ENCODE assay signal across 11 cellular contexts in genomic region chr3:36763850-36764703, GRCh38. TPM values are rescaled to one million over a fixed set of nuclear protein-coding genes. Genes with fewer than 3 reads are reported as not detected.
DNase-seq lines count a peak whose midpoint lies in the region; ATAC-seq, FAIRE-seq and TF ChIP-seq lines count a peak whose summit lies in the region.
"Had no signal": no experiment of that assay in that cellular context is flagged by ENCODE, and none has a peak within 500 bp of the region (broad histone marks: within the 10 kb centered on the region; RNA-seq: fewer than 3 reads in every experiment).

TSS of gene DCLK3 (minus strand) at chr3:36764553. CDS start at chr3:36764263, 290 bp downstream.

- no peaks in the 10 kb centered on the region for H4K20me1 ChIP-seq in K562 (replicated peaks; ENCODE audit: control insufficient read depth, insufficient read depth, low read length)

- H3K4me3 Mint-ChIP-seq in activated T-cell treated with anti-CD3 and anti-CD28 coated beads, Interleukin-2, amount 50 U/mL, for 24 hours, result peak within 1 kb of the TSS; percentile 53

- H3K36me3 ChIP-seq in K562 (ENCODE audit: control insufficient read depth, insufficient read depth, low read length) (no peaks in the 10 kb centered on the region), lung (ENCODE audit: control insufficient read depth in 2 of 2, insufficient read depth in 2 of 2, low read length in 2 of 2) (no peaks in the 10 kb centered on the region), upper lobe of left lung (no peaks in the 10 kb centered on the region)

- H3K9me1 ChIP-seq in K562 (ENCODE audit: control insufficient read depth, insufficient read depth, low read length), result no peaks in the 10 kb centered on the region

- TF ChIP-seq RAD21 in K562 (CRISPR knock-in tag; conservative IDR thresholded peaks at IDR 0.05 in 1 of 2, IDR thresholded peaks at IDR 0.05 in 1 of 2), result no peak

- H3K9ac ChIP-seq in K562 (ENCODE audit: insufficient read depth in 1 of 2, low read depth in 2 of 2, low read length in 2 of 2), result no peak within 1 kb of the TSS; a peak in 1 of 4 replicates

- CTCF ChIA-PET in K562 (lab: Yijun Ruan, JAX; ENCODE audit: low intra/inter-chr PET ratio), result no interaction called here

- no peak within 1 kb of the TSS for H3K4me3 ChIP-seq in K562
- peak within 1 kb of the TSS; percentile 19 for H3K4me3 ChIP-seq in lung
- H3K4me3 ChIP-seq in upper lobe of left lung, result peak within 1 kb of the TSS in 3 of 4 donors; percentile 34 to 43 (median 39)

- FAIRE-seq in K562 (lab: Jason Lieb, UNC), result no peak

- H3K9me3 ChIP-seq in K562 (replicated peaks; ENCODE audit: control insufficient read depth, insufficient read depth, low read depth, low read length) (no peaks in the 10 kb centered on the region), lung (ENCODE audit: control insufficient read depth in 2 of 2, insufficient read depth in 1 of 2, low read length in 1 of 2) (peaks cover 0 to 6% of the 10 kb centered on the region in 2 donors), upper lobe of left lung (no peaks in the 10 kb centered on the region)

- TF ChIP-seq CTCF in K562 (IDR thresholded peaks at IDR 0.05 in 2 of 3, conservative IDR thresholded peaks at IDR 0.05 in 1 of 3; ENCODE audit: insufficient read depth in 2 of 3, low read depth in 1 of 3, low read length in 3 of 3) (no peak), lung (IDR thresholded peaks at IDR 0.05; ENCODE audit: control extremely low read depth, extremely low read depth) (no peak), upper lobe of left lung (IDR thresholded peaks at IDR 0.05) (no peak)

- H3K27ac ChIP-seq in K562 (ENCODE audit: extremely low read depth, low read depth, low read length) (no peak within 1 kb of the TSS), lung (ENCODE audit: low read depth in 1 of 2, low read length in 1 of 2) (no peak within 1 kb of the TSS), upper lobe of left lung (no peak within 1 kb of the TSS)

- H3K79me2 ChIP-seq in K562 (ENCODE audit: control insufficient read depth, insufficient read depth, low read length), result no peaks in the 10 kb centered on the region

- POLR2A ChIA-PET in K562 (lab: Yijun Ruan, JAX), result interaction anchor here (1.3 kb wide), 1 partner anchor 20 kb away, joined by 3 read pairs; no protein-coding TSS in a partner anchor

- no peak within 1 kb of the TSS for H3K27ac Mint-ChIP-seq in activated T-cell treated with anti-CD3 and anti-CD28 coated beads, Interleukin-2, amount 50 U/mL, for 24 hours
- H3K27ac Mint-ChIP-seq: activated naive CD4-positive, alpha-beta T cell treated with anti-CD3 and anti-CD28 coated beads, Interleukin-2, amount 50 U/mL, for 72 hours had no signal

- no TSS peak for BruUV-seq in K562 (replicated peaks; lab: Mats Ljungman, UMichigan)

- H3K4me2 ChIP-seq in K562 (ENCODE audit: insufficient read depth, low read length), result no peak within 1 kb of the TSS; the same call in 1 of the 2 replicates

- peaks cover 6% of the 10 kb centered on the region for H3K4me1 Mint-ChIP-seq in activated T-cell treated with anti-CD3 and anti-CD28 coated beads, Interleukin-2, amount 50 U/mL, for 24 hours (ENCODE audit: low read depth)

- in situ Hi-C loops in K562 (cut with MboI), result no loop called here

- TF ChIP-seq EP300 in K562 (IDR thresholded peaks at IDR 0.05; ENCODE audit: low read length) (no peak), upper lobe of left lung (IDR thresholded peaks at IDR 0.05) (no peak)

- WGBS in K562 (ENCODE audit: insufficient coverage, low coverage, missing lambda C conversion rate), result 35% methylated on average over 34 of the region's 99 CpGs
- 4 to 5% methylated on average over 65 to 95 of the region's 99 CpGs for WGBS in lung, 2 donors
- 9 to 11% methylated on average over 20 to 55 of the region's 99 CpGs for WGBS in upper lobe of left lung, 2 donors

- no peaks in the 10 kb centered on the region for H3K36me3 Mint-ChIP-seq in activated T-cell treated with anti-CD3 and anti-CD28 coated beads, Interleukin-2, amount 50 U/mL, for 24 hours (ENCODE audit: low read depth)

- no peak within 1 kb of the TSS for H2AFZ ChIP-seq in K562 (ENCODE audit: low read depth, low read length)

- intact Hi-C loops in K562 (cut with micrococcal nuclease), result no loop called here

- H3K27me3 ChIP-seq in K562 (ENCODE audit: control insufficient read depth in 2 of 2, insufficient read depth in 2 of 2, low read length in 2 of 2), result peaks cover 4 to 20% of the 10 kb centered on the region in 2 experiments; a peak in 4 of 5 replicates
- peaks cover 6% of the 10 kb centered on the region for H3K27me3 ChIP-seq in lung (ENCODE audit: control insufficient read depth, insufficient read depth)
- H3K27me3 ChIP-seq in upper lobe of left lung, result peaks cover 0 to 18% (median 8%) of the 10 kb centered on the region in 4 donors

- H3K4me1 ChIP-seq in K562 (replicated peaks in 1 of 2; ENCODE audit: control insufficient read depth in 2 of 2, insufficient read depth in 2 of 2, low read length in 2 of 2), result peaks cover 0 to 8% of the 10 kb centered on the region in 2 experiments; a peak in 1 of 5 replicates
- H3K4me1 ChIP-seq in lung (ENCODE audit: control insufficient read depth in 2 of 2, insufficient read depth in 2 of 2, low read length in 2 of 2), result peaks cover 0 to 10% of the 10 kb centered on the region in 2 donors
- H3K4me1 ChIP-seq in upper lobe of left lung, result peaks cover 2 to 19% (median 3%) of the 10 kb centered on the region in 4 donors

- TF ChIP-seq POLR2A in K562 (conservative IDR thresholded peaks at IDR 0.05) (no peak), upper lobe of left lung (IDR thresholded peaks at IDR 0.05) (no peak)

- peaks cover 81% of the 10 kb centered on the region for H3K27me3 Mint-ChIP-seq in activated T-cell treated with anti-CD3 and anti-CD28 coated beads, Interleukin-2, amount 50 U/mL, for 24 hours

- no peak for DNase-seq in activated T-cell treated with anti-CD3 and anti-CD28 coated beads, Interleukin-2, amount 50 U/mL, for 24 hours
- DNase-seq in activated T-cell treated with anti-CD3 and anti-CD28 coated beads for 4 hours, result no peak
- DNase-seq in K562 (ENCODE audit: extremely low read depth in 1 of 4, low spot score in 3 of 4), result no peak
- DNase-seq in lung (ENCODE audit: low spot score), result no peak
- peak in 1 of 2 donors; percentile 86 for DNase-seq in upper lobe of left lung
- no peak for DNase-seq in cerebellar nuclear complex (lab: John Stamatoyannopoulos, UW)
- DNase-seq in activated effector memory CD4-positive, alpha-beta T cell treated with Interleukin-2 at 50 U/mL for 16 hours, result no peak

- ATAC-seq in K562, result peak; percentile 62; the same call in 2 of the 3 replicates
- ATAC-seq in lung (ENCODE audit: insufficient read depth, low FRiP score), result peak; percentile 11
- peak in 1 of 2 donors; percentile 78 for ATAC-seq in upper lobe of left lung (ENCODE audit: low FRiP score in 2 of 2)
- ATAC-seq in HG02798 (IDR thresholded peaks at IDR 0.05; ENCODE audit: poor library complexity, unreplicated experiment), result no peak

- H3K9me3 Mint-ChIP-seq in activated T-cell treated with anti-CD3 and anti-CD28 coated beads, Interleukin-2, amount 50 U/mL, for 24 hours, result no peaks in the 10 kb centered on the region
- H3K9me3 Mint-ChIP-seq: activated naive CD4-positive, alpha-beta T cell treated with anti-CD3 and anti-CD28 coated beads, Interleukin-2, amount 50 U/mL, for 72 hours had no signal

TF ChIP-seq in K562, 482 proteins besides CTCF, POLR2A, EP300 and RAD21 (continues in another document):
- TF ChIP-seq SPI1 (IDR thresholded peaks at IDR 0.05; ENCODE audit: borderline replicate concordance, low read depth, low read length), result no peak
- no peak for TF ChIP-seq HDAC3 (IDR thresholded peaks at IDR 0.05; ENCODE audit: borderline replicate concordance, partially characterized antibody)
- no peak for TF ChIP-seq NKRF (IDR thresholded peaks at IDR 0.05; ENCODE audit: borderline replicate concordance)
- no peak for TF ChIP-seq ZNF717 (CRISPR knock-in tag; IDR thresholded peaks at IDR 0.05)
- TF ChIP-seq TAF1 (IDR thresholded peaks at IDR 0.05; ENCODE audit: control insufficient read depth, extremely low read depth, insufficient read depth, low read length, severe bottlenecking), result no peak
- TF ChIP-seq ZNF699 (CRISPR knock-in tag; IDR thresholded peaks at IDR 0.05; ENCODE audit: insufficient replicate concordance), result no peak
- TF ChIP-seq BACH1 (tag; IDR thresholded peaks at IDR 0.05), result no peak

RNA-seq across cellular contexts. Expression of gene DCLK3, which starts in this region (rescaled TPM):
- not detected in 2 replicates for total RNA-seq in K562 (2011; cell fraction: chromatin; rRNA removed; ENCODE audit: low replicate concordance)
- not detected in 2 replicates for total RNA-seq in K562 (2011; cell fraction: nucleolus; rRNA removed)
- not detected in 2 replicates for total RNA-seq in K562 (2011; cell fraction: nucleoplasm; rRNA removed)
- total RNA-seq in K562 (2014; rRNA removed) (not detected in 2 replicates), K562 (2014; rRNA removed; fragmentation: Illumina TruSeq; extraction: Trizol) (not detected in 2 replicates), K562 (2015; rRNA removed; fragmentation: Illumina TruSeq; extraction: Trizol) (not detected in 2 replicates), K562 (2021) (not detected in 2 replicates), lung (under 1 TPM; 0.34 to 0.80 TPM), upper lobe of left lung (under 1 TPM in 2 of 6 donors, not detected in 4; 0.03 to 0.40 TPM)
- polyA plus RNA-seq in K562 (2011; rRNA removed) (not detected in 2 replicates), K562 (2014; fragmentation: Illumina TruSeq; extraction: Trizol) (not detected in 2 replicates), K562 (2014; fragmentation: Nextera tagmentation; extraction: Ambion mirVana) (not detected), K562 (2014; rRNA removed) (not detected in 2 replicates), lung (under 1 TPM; 0.04 to 0.08 TPM)
- polyA plus RNA-seq in K562 (2011; cell fraction: cytosol; rRNA removed), result not detected in 2 replicates
- polyA plus RNA-seq in K562 (2011; cell fraction: nucleus; rRNA removed), result not detected in 2 replicates
- polyA plus RNA-seq in K562 (2012), result not detected in 2 replicates
- polyA minus RNA-seq in K562 (2011; rRNA and poly(A)+ RNA removed), result not detected in 2 replicates
- not detected in 2 replicates for polyA minus RNA-seq in K562 (2011; cell fraction: cytosol; rRNA and poly(A)+ RNA removed)
- not detected in 2 replicates for polyA minus RNA-seq in K562 (2011; cell fraction: nucleus; rRNA and poly(A)+ RNA removed)
- total RNA-seq: HT1080, renal cortical epithelial cell had no signal

Comparison
In these comparisons a context has a peak if more than half of its experiments do, and no peak if none do; other contexts are left out.
1. Peak in ATAC-seq in K562; RNA of the gene not detected or under 1 TPM.
2. Peak in ATAC-seq and H3K4me3 ChIP-seq in lung; RNA of the gene not detected or under 1 TPM.